Comparison of ENCODE assay signal across 9 cellular contexts in genomic region chr1:248860007-248860406, GRCh38. TPM values are rescaled to one million over a fixed set of nuclear protein-coding genes. Genes with fewer than 3 reads are reported as not detected.
DNase-seq lines count a peak whose midpoint lies in the region; ATAC-seq, FAIRE-seq and TF ChIP-seq lines count a peak whose summit lies in the region.
"Had no signal": no experiment of that assay in that cellular context is flagged by ENCODE, and none has a peak within 500 bp of the region (broad histone marks: within the 10 kb centered on the region; RNA-seq: fewer than 3 reads in every experiment).

No MANE protein-coding gene starts in this region.

- H2AFZ ChIP-seq in HepG2 (ENCODE audit: low read length) = peak overlapping the region; percentile 31

- H3K36me3 ChIP-seq in HepG2 (replicated peaks in 1 of 2; ENCODE audit: control insufficient read depth in 1 of 2, insufficient read depth in 2 of 2, low read length in 2 of 2) (peaks cover 3 to 14% of the 10 kb centered on the region in 2 experiments; a peak in 4 of 5 replicates), right lobe of liver (no peaks in the 10 kb centered on the region), lower lobe of right lung (peaks cover 8% of the 10 kb centered on the region)

- 81% methylated on average over 4 of the region's 4 CpGs for WGBS in HepG2 (ENCODE audit: low lambda C conversion rate)
- WGBS in right lobe of liver (ENCODE audit: insufficient coverage, low coverage, low lambda C conversion rate, missing lambda C conversion rate) = 87% methylated on average over 4 of the region's 4 CpGs

- H3K27ac ChIP-seq in HepG2 (ENCODE audit: extremely low read length, insufficient read depth, low read length) = no peak overlapping the region
- H3K27ac ChIP-seq in right lobe of liver = no peak overlapping the region
- peak overlapping the region; percentile 96 for H3K27ac ChIP-seq in lower lobe of right lung

- peak overlapping the region; percentile 99 for H3K4me2 ChIP-seq in HepG2 (ENCODE audit: low read depth, low read length)

- peaks cover 12% of the 10 kb centered on the region for H3K36me3 Mint-ChIP-seq in activated CD4-positive, alpha-beta memory T cell treated with anti-CD3 and anti-CD28 coated beads for 36 hours
- peaks cover 2% of the 10 kb centered on the region for H3K36me3 Mint-ChIP-seq in type B pancreatic cell

- H3K4me1 ChIP-seq in HepG2 (ENCODE audit: insufficient read depth, low read length) (peaks cover 59% of the 10 kb centered on the region), right lobe of liver (peaks cover 0 to 11% (median 2%) of the 10 kb centered on the region in 4 donors), lower lobe of right lung (peaks cover 35% of the 10 kb centered on the region)

- no peaks in the 10 kb centered on the region for H3K9me3 Mint-ChIP-seq in activated CD4-positive, alpha-beta memory T cell treated with anti-CD3 and anti-CD28 coated beads for 36 hours
- H3K9me3 Mint-ChIP-seq in type B pancreatic cell = no peaks in the 10 kb centered on the region

- no peak overlapping the region; the same call in 1 of the 2 replicates for H3K9ac ChIP-seq in HepG2 (ENCODE audit: insufficient read depth, low read depth, low read length)

- H4K20me1 ChIP-seq in HepG2 (ENCODE audit: insufficient read depth, low read length) = no peaks in the 10 kb centered on the region

- TF ChIP-seq RAD21 in HepG2 (CRISPR knock-in tag; IDR thresholded peaks at IDR 0.05) = no peak

- peak overlapping the region; percentile 91 for H3K4me3 Mint-ChIP-seq in activated CD4-positive, alpha-beta memory T cell treated with anti-CD3 and anti-CD28 coated beads for 36 hours
- peak overlapping the region; percentile 92 for H3K4me3 Mint-ChIP-seq in type B pancreatic cell

- peaks cover 18% of the 10 kb centered on the region for H3K79me2 ChIP-seq in HepG2 (ENCODE audit: insufficient read depth, low read length)

- intact Hi-C loops in HepG2 (cut with micrococcal nuclease; ENCODE audit: unreplicated experiment) (no loop called here), right lobe of liver (cut with DNase I) (no loop called here), lower lobe of right lung (cut with DNase I) (no loop called here), posterior cingulate gyrus (cut with DNase I) (no loop called here)
- intact Hi-C loops in activated CD4-positive, alpha-beta memory T cell treated with anti-CD3 and anti-CD28 coated beads for 36 hours (cut with micrococcal nuclease) = no loop called here

- POLR2A ChIA-PET in HepG2 (lab: Yijun Ruan, JAX) = interaction anchor here (0.7 to 3.5 kb wide), 6 partner anchors 10 to 46 kb away, joined by 3 to 83 read pairs (median 27); partner anchors contain the start of genes PGBD2, SH3BP5L and ZNF672
- POLR2A ChIA-PET in activated CD4-positive, alpha-beta memory T cell treated with anti-CD3 and anti-CD28 coated beads for 36 hours (lab: Charles Lee) = interaction anchor here (2.1 to 2.9 kb wide), 3 partner anchors 13 to 34 kb away, joined by 10 to 47 read pairs (median 25); partner anchors contain the start of genes SH3BP5L and ZNF672

- DNase-seq in HepG2 (ENCODE audit: low spot score) (no peak), right lobe of liver (no peak), lower lobe of right lung (no peak), type B pancreatic cell (ENCODE audit: extremely low spot score, unreplicated experiment) (no peak), posterior cingulate gyrus (no peak), AG08396 (ENCODE audit: low spot score) (no peak), D721Med (ENCODE audit: insufficient read length, low spot score) (no peak)
- DNase-seq in activated CD4-positive, alpha-beta memory T cell treated with anti-CD3 and anti-CD28 coated beads for 36 hours = no peak
- DNase-seq: left cardiac atrium had no signal

- H3K27ac Mint-ChIP-seq in activated CD4-positive, alpha-beta memory T cell treated with anti-CD3 and anti-CD28 coated beads for 36 hours = peak overlapping the region; percentile 92
- peak overlapping the region; percentile 95 for H3K27ac Mint-ChIP-seq in type B pancreatic cell

- in situ Hi-C loops in HepG2 (cut with HindIII; ENCODE audit: extremely low pct_ligation_motif_present, low pct_unique_long_range_greater_than_20kb) = no loop called here

- CTCF ChIA-PET in HepG2 (lab: Yijun Ruan, JAX; ENCODE audit: low intra/inter-chr PET ratio, low total read pairs) = no interaction called here
- CTCF ChIA-PET in activated CD4-positive, alpha-beta memory T cell treated with anti-CD3 and anti-CD28 coated beads for 36 hours (lab: Charles Lee) = interaction anchor here (1.0 to 3.2 kb wide), 3 partner anchors 13 to 34 kb away, joined by 3 to 28 read pairs (median 22); partner anchors contain the start of gene SH3BP5L

- H3K27me3 ChIP-seq in HepG2 (ENCODE audit: control insufficient read depth in 1 of 2, insufficient read depth in 2 of 2, low read length in 2 of 2) = no peaks in the 10 kb centered on the region; a peak in 1 of 5 replicates
- H3K27me3 ChIP-seq in right lobe of liver = no peaks in the 10 kb centered on the region
- H3K27me3 ChIP-seq in lower lobe of right lung (ENCODE audit: low read depth) = no peaks in the 10 kb centered on the region

- ATAC-seq in HepG2 (no peak), right lobe of liver (no peak), lower lobe of right lung (no peak)

- TF ChIP-seq EP300 in HepG2 (IDR thresholded peaks at IDR 0.05; ENCODE audit: low read depth in 2 of 2, low read length in 2 of 2) = no peak
- TF ChIP-seq EP300 in HepG2 (CRISPR knock-in tag; IDR thresholded peaks at IDR 0.05; ENCODE audit: borderline replicate concordance) = no peak

- FAIRE-seq in HepG2 (lab: Jason Lieb, UNC) = no peak
- FAIRE-seq in D721Med (lab: Jason Lieb, UNC) = no peak

- no TSS peak for BruUV-seq in HepG2 (replicated peaks; lab: Mats Ljungman, UMichigan)

- no peaks in the 10 kb centered on the region for H3K27me3 Mint-ChIP-seq in activated CD4-positive, alpha-beta memory T cell treated with anti-CD3 and anti-CD28 coated beads for 36 hours
- H3K27me3 Mint-ChIP-seq in type B pancreatic cell = peaks cover 19% of the 10 kb centered on the region

- H3K9me3 ChIP-seq in HepG2 (ENCODE audit: low read length) = no peaks in the 10 kb centered on the region
- H3K9me3 ChIP-seq in right lobe of liver = no peaks in the 10 kb centered on the region
- H3K9me3 ChIP-seq in lower lobe of right lung = no peaks in the 10 kb centered on the region

- H3K4me1 Mint-ChIP-seq in activated CD4-positive, alpha-beta memory T cell treated with anti-CD3 and anti-CD28 coated beads for 36 hours (ENCODE audit: low read depth) = peaks cover 51% of the 10 kb centered on the region
- H3K4me1 Mint-ChIP-seq in type B pancreatic cell (ENCODE audit: unreplicated experiment) = peaks cover 26% of the 10 kb centered on the region

- TF ChIP-seq POLR2A in HepG2 (IDR thresholded peaks at IDR 0.05; ENCODE audit: insufficient read depth in 1 of 2, low read depth in 2 of 2, low read length in 2 of 2) (no peak), right lobe of liver (IDR thresholded peaks at IDR 0.05) (no peak)

- TF ChIP-seq CTCF in HepG2 (CRISPR knock-in tag; IDR thresholded peaks at IDR 0.05) (no peak), right lobe of liver (IDR thresholded peaks at IDR 0.05) (no peak), lower lobe of right lung (IDR thresholded peaks at IDR 0.05) (no peak), type B pancreatic cell (conservative IDR thresholded peaks at IDR 0.05) (no peak), D721Med (IDR thresholded peaks at IDR 0.05; ENCODE audit: insufficient read depth, missing control alignments) (no peak)

- peak overlapping the region in 2 of 3 experiments; percentile 83 to 87; a peak in 2 of 6 replicates for H3K4me3 ChIP-seq in HepG2 (replicated peaks in 1 of 3; ENCODE audit: insufficient read depth in 1 of 3, low read depth in 2 of 3, low read length in 3 of 3)
- H3K4me3 ChIP-seq in right lobe of liver = no peak overlapping the region
- H3K4me3 ChIP-seq in lower lobe of right lung = no peak overlapping the region

RNA-seq across cellular contexts. Expression of gene ZNF692, which starts 1.1 kb away (rescaled TPM):
- 6.2 and 27.3 TPM in 2 replicates for total RNA-seq in HepG2 (2016; rRNA removed; fragmentation: Illumina TruSeq; extraction: Trizol)
- 6.1 and 6.8 TPM in 2 replicates for total RNA-seq in HepG2 (2016; cell fraction: cytosol; rRNA removed; fragmentation: Illumina TruSeq; extraction: Trizol; ENCODE audit: low read depth)
- 6.3 and 26.1 TPM in 2 replicates for total RNA-seq in HepG2 (2016; cell fraction: insoluble cytoplasmic fraction; rRNA removed; fragmentation: Illumina TruSeq; extraction: Trizol)
- total RNA-seq in HepG2 (2016; cell fraction: membrane; rRNA removed; fragmentation: Illumina TruSeq; extraction: Trizol) = 6.5 and 7.6 TPM in 2 replicates
- total RNA-seq in HepG2 (2016; cell fraction: nucleus; rRNA removed; fragmentation: Illumina TruSeq; extraction: Trizol) = 39.9 and 46.9 TPM in 2 replicates
- 45.8 and 56.0 TPM in 2 replicates for polyA plus RNA-seq in HepG2 (2011; rRNA removed)
- 11.1 and 18.9 TPM in 2 replicates for polyA plus RNA-seq in HepG2 (2011; cell fraction: cytosol; rRNA removed)
- polyA plus RNA-seq in HepG2 (2011; cell fraction: nucleus; rRNA removed) = 493 and 513 TPM in 2 replicates
- polyA plus RNA-seq in HepG2 (2012) = 24.8 and 36.0 TPM in 2 replicates
- 4.2 and 5.0 TPM in 2 replicates for polyA plus RNA-seq in HepG2 (2016; cell fraction: cytosol; fragmentation: Illumina TruSeq; extraction: Trizol; ENCODE audit: low read depth)
- polyA plus RNA-seq in HepG2 (2016; cell fraction: insoluble cytoplasmic fraction; fragmentation: Illumina TruSeq; extraction: Trizol; ENCODE audit: low read depth) = 6.8 and 9.0 TPM in 2 replicates
- 6.7 and 6.9 TPM in 2 replicates for polyA plus RNA-seq in HepG2 (2016; cell fraction: membrane; fragmentation: Illumina TruSeq; extraction: Trizol; ENCODE audit: low read depth)
- 133 and 150 TPM in 2 replicates for polyA plus RNA-seq in HepG2 (2016; cell fraction: nucleus; fragmentation: Illumina TruSeq; extraction: Trizol; ENCODE audit: insufficient read depth, low read depth)
- 15.3 and 41.9 TPM in 2 replicates for polyA minus RNA-seq in HepG2 (2011; rRNA and poly(A)+ RNA removed; ENCODE audit: low replicate concordance)
- polyA minus RNA-seq in HepG2 (2011; cell fraction: cytosol; rRNA and poly(A)+ RNA removed) = 3.1 and 3.3 TPM in 2 replicates
- 33.8 and 34.6 TPM in 2 replicates for polyA minus RNA-seq in HepG2 (2011; cell fraction: nucleus; rRNA and poly(A)+ RNA removed)
- 10 to 100 TPM; 12.2 to 18.3 (median 16.7) TPM for total RNA-seq in right lobe of liver
- 10 to 100 TPM; 60.4 to 65.9 TPM for total RNA-seq in activated CD4-positive, alpha-beta memory T cell treated with anti-CD3 and anti-CD28 coated beads for 36 hours
- total RNA-seq in lower lobe of right lung = 41.9 TPM
- 55.0 and 73.0 TPM in 2 replicates for total RNA-seq in type B pancreatic cell (ENCODE audit: low replicate concordance)

RNA-seq across cellular contexts. Expression of gene ZNF672, which starts 22.0 kb away (rescaled TPM):
- 16.8 and 17.2 TPM in 2 replicates for total RNA-seq in HepG2 (2016; rRNA removed; fragmentation: Illumina TruSeq; extraction: Trizol)
- 3.1 and 4.0 TPM in 2 replicates for total RNA-seq in HepG2 (2016; cell fraction: cytosol; rRNA removed; fragmentation: Illumina TruSeq; extraction: Trizol; ENCODE audit: low read depth)
- 14.8 and 16.9 TPM in 2 replicates for total RNA-seq in HepG2 (2016; cell fraction: insoluble cytoplasmic fraction; rRNA removed; fragmentation: Illumina TruSeq; extraction: Trizol)
- 10.2 and 12.7 TPM in 2 replicates for total RNA-seq in HepG2 (2016; cell fraction: membrane; rRNA removed; fragmentation: Illumina TruSeq; extraction: Trizol)
- total RNA-seq in HepG2 (2016; cell fraction: nucleus; rRNA removed; fragmentation: Illumina TruSeq; extraction: Trizol) = 9.1 and 12.7 TPM in 2 replicates
- polyA plus RNA-seq in HepG2 (2011; rRNA removed) = 22.9 and 25.1 TPM in 2 replicates
- 24.3 and 29.1 TPM in 2 replicates for polyA plus RNA-seq in HepG2 (2011; cell fraction: cytosol; rRNA removed)
- polyA plus RNA-seq in HepG2 (2011; cell fraction: nucleus; rRNA removed) = 35.0 and 36.6 TPM in 2 replicates
- polyA plus RNA-seq in HepG2 (2012) = 9.7 and 13.0 TPM in 2 replicates
- polyA plus RNA-seq in HepG2 (2016; cell fraction: cytosol; fragmentation: Illumina TruSeq; extraction: Trizol; ENCODE audit: low read depth) = 1.9 and 2.9 TPM in 2 replicates
- polyA plus RNA-seq in HepG2 (2016; cell fraction: insoluble cytoplasmic fraction; fragmentation: Illumina TruSeq; extraction: Trizol; ENCODE audit: low read depth) = 14.5 TPM in 2 replicates
- 6.4 and 6.5 TPM in 2 replicates for polyA plus RNA-seq in HepG2 (2016; cell fraction: membrane; fragmentation: Illumina TruSeq; extraction: Trizol; ENCODE audit: low read depth)
- polyA plus RNA-seq in HepG2 (2016; cell fraction: nucleus; fragmentation: Illumina TruSeq; extraction: Trizol; ENCODE audit: insufficient read depth, low read depth) = 14.3 and 15.1 TPM in 2 replicates
- polyA minus RNA-seq in HepG2 (2011; rRNA and poly(A)+ RNA removed; ENCODE audit: low replicate concordance) = 49.0 and 55.7 TPM in 2 replicates
- polyA minus RNA-seq in HepG2 (2011; cell fraction: cytosol; rRNA and poly(A)+ RNA removed) = 15.0 and 15.7 TPM in 2 replicates
- polyA minus RNA-seq in HepG2 (2011; cell fraction: nucleus; rRNA and poly(A)+ RNA removed) = 22.0 and 24.1 TPM in 2 replicates
- 10 to 100 TPM; 16.9 to 24.3 (median 19.4) TPM for total RNA-seq in right lobe of liver
- total RNA-seq in activated CD4-positive, alpha-beta memory T cell treated with anti-CD3 and anti-CD28 coated beads for 36 hours = 10 to 100 TPM; 50.3 to 51.4 TPM
- 39.8 TPM for total RNA-seq in lower lobe of right lung
- total RNA-seq in type B pancreatic cell (ENCODE audit: low replicate concordance) = 33.0 and 35.0 TPM in 2 replicates

RNA-seq across cellular contexts. Expression of gene SH3BP5L, which starts 34.3 kb away (rescaled TPM):
- 10.2 and 14.9 TPM in 2 replicates for total RNA-seq in HepG2 (2016; rRNA removed; fragmentation: Illumina TruSeq; extraction: Trizol)
- 2.1 and 2.4 TPM in 2 replicates for total RNA-seq in HepG2 (2016; cell fraction: cytosol; rRNA removed; fragmentation: Illumina TruSeq; extraction: Trizol; ENCODE audit: low read depth)
- 10.1 and 14.6 TPM in 2 replicates for total RNA-seq in HepG2 (2016; cell fraction: insoluble cytoplasmic fraction; rRNA removed; fragmentation: Illumina TruSeq; extraction: Trizol)
- total RNA-seq in HepG2 (2016; cell fraction: membrane; rRNA removed; fragmentation: Illumina TruSeq; extraction: Trizol) = 6.4 and 6.5 TPM in 2 replicates
- total RNA-seq in HepG2 (2016; cell fraction: nucleus; rRNA removed; fragmentation: Illumina TruSeq; extraction: Trizol) = 11.2 and 11.7 TPM in 2 replicates
- 10.3 and 12.3 TPM in 2 replicates for polyA plus RNA-seq in HepG2 (2011; rRNA removed)
- 9.8 and 12.1 TPM in 2 replicates for polyA plus RNA-seq in HepG2 (2011; cell fraction: cytosol; rRNA removed)
- polyA plus RNA-seq in HepG2 (2011; cell fraction: nucleus; rRNA removed) = 27.6 and 28.0 TPM in 2 replicates
- 6.7 and 9.1 TPM in 2 replicates for polyA plus RNA-seq in HepG2 (2012)
- polyA plus RNA-seq in HepG2 (2016; cell fraction: cytosol; fragmentation: Illumina TruSeq; extraction: Trizol; ENCODE audit: low read depth) = 1.3 and 1.8 TPM in 2 replicates
- polyA plus RNA-seq in HepG2 (2016; cell fraction: insoluble cytoplasmic fraction; fragmentation: Illumina TruSeq; extraction: Trizol; ENCODE audit: low read depth) = 7.7 and 9.1 TPM in 2 replicates
- polyA plus RNA-seq in HepG2 (2016; cell fraction: membrane; fragmentation: Illumina TruSeq; extraction: Trizol; ENCODE audit: low read depth) = 3.6 and 3.7 TPM in 2 replicates
- 14.2 and 14.7 TPM in 2 replicates for polyA plus RNA-seq in HepG2 (2016; cell fraction: nucleus; fragmentation: Illumina TruSeq; extraction: Trizol; ENCODE audit: insufficient read depth, low read depth)
- 18.7 and 35.4 TPM in 2 replicates for polyA minus RNA-seq in HepG2 (2011; rRNA and poly(A)+ RNA removed; ENCODE audit: low replicate concordance)
- polyA minus RNA-seq in HepG2 (2011; cell fraction: cytosol; rRNA and poly(A)+ RNA removed) = 4.0 and 5.7 TPM in 2 replicates
- polyA minus RNA-seq in HepG2 (2011; cell fraction: nucleus; rRNA and poly(A)+ RNA removed) = 19.3 and 23.9 TPM in 2 replicates
- 10 to 100 TPM in 5 of 6 experiments, 1 to 10 TPM in 1; 9.8 to 13.1 (median 12.4) TPM for total RNA-seq in right lobe of liver
- 10 to 100 TPM; 19.7 to 19.9 TPM for total RNA-seq in activated CD4-positive, alpha-beta memory T cell treated with anti-CD3 and anti-CD28 coated beads for 36 hours
- 25.0 TPM for total RNA-seq in lower lobe of right lung
- total RNA-seq in type B pancreatic cell (ENCODE audit: low replicate concordance) = 33.4 and 33.7 TPM in 2 replicates

RNA-seq across cellular contexts. Expression of gene PGBD2, which starts 46.0 kb away (rescaled TPM):
- total RNA-seq in HepG2 (2016; rRNA removed; fragmentation: Illumina TruSeq; extraction: Trizol) (7.4 and 7.9 TPM in 2 replicates), right lobe of liver (1 to 10 TPM; 2.5 to 4.1 (median 4.0) TPM), lower lobe of right lung (9.1 TPM), type B pancreatic cell (ENCODE audit: low replicate concordance) (10.1 and 14.8 TPM in 2 replicates)
- 0.81 and 1.5 TPM in 2 replicates for total RNA-seq in HepG2 (2016; cell fraction: cytosol; rRNA removed; fragmentation: Illumina TruSeq; extraction: Trizol; ENCODE audit: low read depth)
- 7.9 and 8.9 TPM in 2 replicates for total RNA-seq in HepG2 (2016; cell fraction: insoluble cytoplasmic fraction; rRNA removed; fragmentation: Illumina TruSeq; extraction: Trizol)
- total RNA-seq in HepG2 (2016; cell fraction: membrane; rRNA removed; fragmentation: Illumina TruSeq; extraction: Trizol) = 1.8 and 2.9 TPM in 2 replicates
- total RNA-seq in HepG2 (2016; cell fraction: nucleus; rRNA removed; fragmentation: Illumina TruSeq; extraction: Trizol) = 9.1 and 10.5 TPM in 2 replicates
- polyA plus RNA-seq in HepG2 (2011; rRNA removed) = 6.0 and 6.8 TPM in 2 replicates
- polyA plus RNA-seq in HepG2 (2011; cell fraction: cytosol; rRNA removed) = 3.2 and 3.4 TPM in 2 replicates
- 14.7 and 16.8 TPM in 2 replicates for polyA plus RNA-seq in HepG2 (2011; cell fraction: nucleus; rRNA removed)
- 2.7 and 3.3 TPM in 2 replicates for polyA plus RNA-seq in HepG2 (2012)
- 0.41 and 0.51 TPM in 2 replicates for polyA plus RNA-seq in HepG2 (2016; cell fraction: cytosol; fragmentation: Illumina TruSeq; extraction: Trizol; ENCODE audit: low read depth)
- 6.0 and 6.6 TPM in 2 replicates for polyA plus RNA-seq in HepG2 (2016; cell fraction: insoluble cytoplasmic fraction; fragmentation: Illumina TruSeq; extraction: Trizol; ENCODE audit: low read depth)
- polyA plus RNA-seq in HepG2 (2016; cell fraction: membrane; fragmentation: Illumina TruSeq; extraction: Trizol; ENCODE audit: low read depth) = 1.1 and 1.2 TPM in 2 replicates
- 16.5 and 19.0 TPM in 2 replicates for polyA plus RNA-seq in HepG2 (2016; cell fraction: nucleus; fragmentation: Illumina TruSeq; extraction: Trizol; ENCODE audit: insufficient read depth, low read depth)
- 4.2 and 10.7 TPM in 2 replicates for polyA minus RNA-seq in HepG2 (2011; rRNA and poly(A)+ RNA removed; ENCODE audit: low replicate concordance)
- polyA minus RNA-seq in HepG2 (2011; cell fraction: cytosol; rRNA and poly(A)+ RNA removed) = 1.8 and 3.4 TPM in 2 replicates
- 6.8 and 8.1 TPM in 2 replicates for polyA minus RNA-seq in HepG2 (2011; cell fraction: nucleus; rRNA and poly(A)+ RNA removed)
- total RNA-seq in activated CD4-positive, alpha-beta memory T cell treated with anti-CD3 and anti-CD28 coated beads for 36 hours = 1 to 10 TPM; 4.2 to 4.3 TPM

Comparison
In these comparisons a context has a peak if more than half of its experiments do, and no peak if none do; other contexts are left out.
1. H3K4me3 ChIP-seq: peak in HepG2 (2 of 3); none in right lobe of liver (0 of 3) and lower lobe of right lung (single experiment).